Comparison of ENCODE assay signal across 1 cellular context in genomic region chr19:34510904-34511303, GRCh38. TPM values are rescaled to one million over a fixed set of nuclear protein-coding genes. Genes with fewer than 3 reads are reported as not detected.
"Had no signal": no experiment of that assay in that cellular context is flagged by ENCODE, and none has a peak within 500 bp of the region (broad histone marks: within the 10 kb centered on the region; RNA-seq: fewer than 3 reads in every experiment).

No MANE protein-coding gene starts in this region.

RNA-seq across cellular contexts. Expression of gene WTIP, which starts 29.3 kb away (rescaled TPM):
- polyA plus RNA-seq: naive thymus-derived CD4-positive, alpha-beta T cell had no signal
